12 cellular contexts compared by ENCODE assay signal in the genomic region with DNA sequence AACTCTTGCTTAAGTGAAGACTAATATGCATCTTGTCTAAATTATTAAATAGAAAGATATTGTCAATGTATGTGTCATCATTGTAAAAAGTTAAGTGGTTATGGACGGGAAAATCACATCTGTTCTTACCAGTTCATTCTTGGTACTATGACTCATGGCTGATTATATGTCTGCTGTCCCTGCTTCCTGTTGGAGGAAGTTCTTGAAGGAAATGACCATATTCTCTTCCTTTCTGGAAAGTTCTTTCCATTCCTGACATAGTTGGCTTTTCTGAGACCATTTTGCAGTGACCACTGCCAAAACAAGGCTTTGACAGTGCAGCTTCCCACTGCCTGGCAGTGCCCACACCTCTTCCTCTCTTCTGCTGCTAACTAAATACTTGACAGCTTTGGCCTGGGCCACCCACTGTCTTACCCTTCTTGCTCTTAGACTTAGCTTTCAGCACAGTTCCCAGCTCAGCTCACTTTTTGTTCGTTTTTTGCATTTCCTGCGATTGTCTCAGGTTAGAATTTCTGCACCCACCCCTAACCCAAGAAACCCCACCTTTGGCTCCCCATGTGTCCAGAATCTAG. TPM values are rescaled to one million over a fixed set of nuclear protein-coding genes. Genes with fewer than 3 reads are reported as not detected.
DNase-seq lines count a peak whose midpoint lies in the region; ATAC-seq and TF ChIP-seq lines count a peak whose summit lies in the region.
"Had no signal": no experiment of that assay in that cellular context is flagged by ENCODE, and none has a peak within 500 bp of the region (broad histone marks: within the 10 kb centered on the region; RNA-seq: fewer than 3 reads in every experiment).

No MANE protein-coding gene starts in this region.

- H3K27me3 ChIP-seq in SK-N-SH (ENCODE audit: insufficient read depth) (no peaks in the 10 kb centered on the region), smooth muscle cell (ENCODE audit: low read depth) (no peaks in the 10 kb centered on the region), testis (no peaks in the 10 kb centered on the region)

- peak in 1 of 2 experiments; percentile 89; a peak in 1 of 4 replicates for TF ChIP-seq EP300 in SK-N-SH (IDR thresholded peaks at IDR 0.05; ENCODE audit: borderline replicate concordance in 1 of 2, low read depth in 1 of 2, low read length in 1 of 2)

- H3K79me2 ChIP-seq in SK-N-SH (ENCODE audit: insufficient read depth) (no peaks in the 10 kb centered on the region), smooth muscle cell (ENCODE audit: low read depth) (no peaks in the 10 kb centered on the region)

- DNase-seq in activated CD4-positive, CD25-positive, alpha-beta regulatory T cell treated with anti-CD3 and anti-CD28 coated beads, Interleukin-2, amount 50 U/mL, for 72 hours, result no peak
- DNase-seq in SK-N-SH (no peak), fibroblast of the conjunctiva (ENCODE audit: low read depth) (peak; percentile 66), smooth muscle cell (lab: John Stamatoyannopoulos, UW; ENCODE audit: unreplicated experiment) (no peak), testis (no peak), NCI-H2107 treated with DMSO at 0.1 percent for 48 hours (lab: John Stamatoyannopoulos, UW; ENCODE audit: unreplicated experiment) (no peak)
- DNase-seq: activated T-cell treated with anti-CD3 and anti-CD28 coated beads, Interleukin-2, amount 50 U/mL, for 72 hours; SHP77 had no signal

- TF ChIP-seq POLR2A in testis (IDR thresholded peaks at IDR 0.05), result no peak

- H3F3A ChIP-seq in SK-N-SH (replicated peaks; ENCODE audit: insufficient read depth) (peaks cover 18% of the 10 kb centered on the region), smooth muscle cell (ENCODE audit: low read depth) (no peaks in the 10 kb centered on the region)

- CTCF ChIA-PET in SK-N-SH (lab: Yijun Ruan, JAX), result no interaction called here

- POLR2A ChIA-PET in SK-N-SH (lab: Yijun Ruan, JAX), result no interaction called here

- 58% methylated on average over 3 of the region's 3 CpGs for WGBS in SK-N-SH (ENCODE audit: low lambda C conversion rate)
- WGBS in smooth muscle cell (ENCODE audit: low lambda C conversion rate), result 66% methylated on average over 3 of the region's 3 CpGs
- WGBS in testis, 2 donors, result 78 to 91% methylated on average over 3 of the region's 3 CpGs

- no peak for TF ChIP-seq RAD21 in SK-N-SH (IDR thresholded peaks at IDR 0.05; ENCODE audit: low read length)

- H4K20me1 ChIP-seq in SK-N-SH (ENCODE audit: insufficient read depth) (no peaks in the 10 kb centered on the region), smooth muscle cell (ENCODE audit: low read depth) (no peaks in the 10 kb centered on the region)

- H3K4me1 ChIP-seq in SK-N-SH (ENCODE audit: control insufficient read depth in 1 of 2, insufficient read depth in 2 of 2, low read depth in 1 of 2, low read length in 1 of 2) (peaks cover 0 to 18% of the 10 kb centered on the region in 2 experiments; a peak in 2 of 4 replicates), smooth muscle cell (ENCODE audit: low read depth) (peaks cover 12% of the 10 kb centered on the region), testis (no peaks in the 10 kb centered on the region)

- H3K27ac ChIP-seq in SK-N-SH (ENCODE audit: low read depth in 2 of 2, low read length in 1 of 2), result peak overlapping the region; percentile 1 to 84; a peak in 3 of 4 replicates
- H3K27ac ChIP-seq in smooth muscle cell (ENCODE audit: low read depth), result peak overlapping the region; percentile 73
- H3K27ac ChIP-seq in testis, result no peak overlapping the region

- H3K36me3 ChIP-seq in SK-N-SH (replicated peaks in 1 of 2; ENCODE audit: control insufficient read depth in 1 of 2, insufficient read depth in 2 of 2, low read length in 1 of 2) (no peaks in the 10 kb centered on the region), smooth muscle cell (ENCODE audit: low read depth) (no peaks in the 10 kb centered on the region), testis (ENCODE audit: low read depth, missing control alignments) (no peaks in the 10 kb centered on the region)

- no peaks in the 10 kb centered on the region for H3K9me3 ChIP-seq in SK-N-SH
- no peaks in the 10 kb centered on the region for H3K9me3 ChIP-seq in smooth muscle cell (replicated peaks; ENCODE audit: low read depth)
- H3K9me3 ChIP-seq in testis, result no peaks in the 10 kb centered on the region

- no peak for TF ChIP-seq CTCF in SK-N-SH (IDR thresholded peaks at IDR 0.05)
- no peak for TF ChIP-seq CTCF in smooth muscle cell (IDR thresholded peaks at IDR 0.05; ENCODE audit: borderline replicate concordance, insufficient read depth, poor library complexity, severe bottlenecking)
- TF ChIP-seq CTCF in testis (IDR thresholded peaks at IDR 0.05), result no peak

- intact Hi-C loops in testis (cut with DNase I; ENCODE audit: low total_unique reads), result no loop called here

- ATAC-seq in activated CD4-positive, CD25-positive, alpha-beta regulatory T cell treated with anti-CD3 and anti-CD28 coated beads, Interleukin-2, amount 50 U/mL, for 24 hours, result peak; percentile 48 to 64
- no peak for ATAC-seq in GM18868 (IDR thresholded peaks at IDR 0.05; ENCODE audit: unreplicated experiment)
- ATAC-seq: sciatic nerve had no signal

- peak overlapping the region; percentile 6; the same call in 1 of the 2 replicates for H3K4me2 ChIP-seq in SK-N-SH
- peak overlapping the region; percentile 32 for H3K4me2 ChIP-seq in smooth muscle cell

- no peak overlapping the region for H3K4me3 ChIP-seq in SK-N-SH (ENCODE audit: low read depth in 2 of 2, low read length in 1 of 2)
- no peak overlapping the region for H3K4me3 ChIP-seq in smooth muscle cell
- no peak overlapping the region for H3K4me3 ChIP-seq in testis

- no peaks in the 10 kb centered on the region for H3K9me2 ChIP-seq in SK-N-SH

- H3K9ac ChIP-seq in SK-N-SH (peak overlapping the region; percentile 31; the same call in 1 of the 2 replicates), smooth muscle cell (ENCODE audit: low read depth) (no peak overlapping the region)

- H2AFZ ChIP-seq in SK-N-SH (ENCODE audit: low read depth), result peak overlapping the region; percentile 46; the same call in 1 of the 2 replicates
- H2AFZ ChIP-seq in smooth muscle cell (ENCODE audit: low read depth), result no peak overlapping the region

TF ChIP-seq in SK-N-SH, 30 proteins besides CTCF, POLR2A, EP300 and RAD21 (continues in another document):
- peak; percentile 70 for TF ChIP-seq NFIC (IDR thresholded peaks at IDR 0.05; ENCODE audit: borderline replicate concordance)
- TF ChIP-seq ELF1 (IDR thresholded peaks at IDR 0.05), result peak; percentile 57; the same call in 1 of the 2 replicates
- no peak for TF ChIP-seq MEF2A (IDR thresholded peaks at IDR 0.05; ENCODE audit: borderline replicate concordance, low read depth)
- peak; percentile 50; the same call in 1 of the 2 replicates for TF ChIP-seq SIN3A (IDR thresholded peaks at IDR 0.05; ENCODE audit: borderline replicate concordance, low read depth, low read length)
- TF ChIP-seq RXRA (IDR thresholded peaks at IDR 0.05; ENCODE audit: borderline replicate concordance, low read depth), result peak; percentile 78; the same call in 1 of the 2 replicates
- TF ChIP-seq CHD2 (IDR thresholded peaks at IDR 0.05; ENCODE audit: low read length, partially characterized antibody), result no peak
- peak; percentile 77; the same call in 1 of the 2 replicates for TF ChIP-seq TEAD4 (IDR thresholded peaks at IDR 0.05; ENCODE audit: borderline replicate concordance, insufficient read depth)
- no peak for TF ChIP-seq SMC3 (IDR thresholded peaks at IDR 0.05; ENCODE audit: low read depth, low read length)
- TF ChIP-seq, protein P1, sequence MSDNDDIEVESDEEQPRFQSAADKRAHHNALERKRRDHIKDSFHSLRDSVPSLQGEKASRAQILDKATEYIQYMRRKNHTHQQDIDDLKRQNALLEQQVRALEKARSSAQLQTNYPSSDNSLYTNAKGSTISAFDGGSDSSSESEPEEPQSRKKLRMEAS (IDR thresholded peaks at IDR 0.05; ENCODE audit: low read depth), result peak; percentile 92
- TF ChIP-seq, protein P2, sequence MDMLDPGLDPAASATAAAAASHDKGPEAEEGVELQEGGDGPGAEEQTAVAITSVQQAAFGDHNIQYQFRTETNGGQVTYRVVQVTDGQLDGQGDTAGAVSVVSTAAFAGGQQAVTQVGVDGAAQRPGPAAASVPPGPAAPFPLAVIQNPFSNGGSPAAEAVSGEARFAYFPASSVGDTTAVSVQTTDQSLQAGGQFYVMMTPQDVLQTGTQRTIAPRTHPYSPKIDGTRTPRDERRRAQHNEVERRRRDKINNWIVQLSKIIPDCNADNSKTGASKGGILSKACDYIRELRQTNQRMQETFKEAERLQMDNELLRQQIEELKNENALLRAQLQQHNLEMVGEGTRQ (IDR thresholded peaks at IDR 0.05; ENCODE audit: borderline replicate concordance, low read depth, low read length), result no peak
- TF ChIP-seq, protein P3, sequence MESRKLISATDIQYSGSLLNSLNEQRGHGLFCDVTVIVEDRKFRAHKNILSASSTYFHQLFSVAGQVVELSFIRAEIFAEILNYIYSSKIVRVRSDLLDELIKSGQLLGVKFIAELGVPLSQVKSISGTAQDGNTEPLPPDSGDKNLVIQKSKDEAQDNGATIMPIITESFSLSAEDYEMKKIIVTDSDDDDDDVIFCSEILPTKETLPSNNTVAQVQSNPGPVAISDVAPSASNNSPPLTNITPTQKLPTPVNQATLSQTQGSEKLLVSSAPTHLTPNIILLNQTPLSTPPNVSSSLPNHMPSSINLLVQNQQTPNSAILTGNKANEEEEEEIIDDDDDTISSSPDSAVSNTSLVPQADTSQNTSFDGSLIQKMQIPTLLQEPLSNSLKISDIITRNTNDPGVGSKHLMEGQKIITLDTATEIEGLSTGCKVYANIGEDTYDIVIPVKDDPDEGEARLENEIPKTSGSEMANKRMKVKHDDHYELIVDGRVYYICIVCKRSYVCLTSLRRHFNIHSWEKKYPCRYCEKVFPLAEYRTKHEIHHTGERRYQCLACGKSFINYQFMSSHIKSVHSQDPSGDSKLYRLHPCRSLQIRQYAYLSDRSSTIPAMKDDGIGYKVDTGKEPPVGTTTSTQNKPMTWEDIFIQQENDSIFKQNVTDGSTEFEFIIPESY (IDR thresholded peaks at IDR 0.05; ENCODE audit: borderline replicate concordance, low read depth), result no peak
- no peak for TF ChIP-seq EZH2phosphoT487 (IDR thresholded peaks at IDR 0.05; ENCODE audit: borderline replicate concordance, low read depth)

RNA-seq across cellular contexts. Expression of a gene that starts 13.2 kb away (rescaled TPM):
- not detected in 2 replicates for polyA plus RNA-seq in SK-N-SH (2012; rRNA removed)
- not detected in 2 replicates for polyA plus RNA-seq in SK-N-SH (2012; cell fraction: cytosol; rRNA removed)
- 0.12 TPM in 1 of 2 replicates, not detected in the other for polyA plus RNA-seq in SK-N-SH (2012; cell fraction: nucleus; rRNA removed)
- total RNA-seq in smooth muscle cell, result not detected in 2 replicates
- polyA plus RNA-seq in smooth muscle cell, result not detected in 2 replicates
- not detected for total RNA-seq in testis
- not detected for polyA plus RNA-seq in testis (ENCODE audit: insufficient read depth, low read depth, low replicate concordance)
- total RNA-seq: activated T-cell treated with anti-CD3 and anti-CD28 coated beads, Interleukin-2, amount 50 U/mL, for 72 hours; sciatic nerve; ureter had no signal

RNA-seq across cellular contexts. Expression of a gene that starts 15.4 kb away (rescaled TPM):
- polyA plus RNA-seq in SK-N-SH (2012; rRNA removed) (0.05 TPM in 1 of 2 replicates, not detected in the other), smooth muscle cell (0.08 TPM in 1 of 2 replicates, not detected in the other), testis (ENCODE audit: insufficient read depth, low read depth, low replicate concordance) (not detected)
- not detected in 2 replicates for polyA plus RNA-seq in SK-N-SH (2012; cell fraction: cytosol; rRNA removed)
- polyA plus RNA-seq in SK-N-SH (2012; cell fraction: nucleus; rRNA removed), result 0.04 TPM in 1 of 2 replicates, not detected in the other
- total RNA-seq in smooth muscle cell (not detected in 2 replicates), testis (not detected)
- total RNA-seq: activated T-cell treated with anti-CD3 and anti-CD28 coated beads, Interleukin-2, amount 50 U/mL, for 72 hours; sciatic nerve; ureter had no signal

Comparison
In these comparisons a context has a peak if more than half of its experiments do, and no peak if none do; other contexts are left out.
1. H3K27ac ChIP-seq: peak in SK-N-SH (2 of 2) and smooth muscle cell (single experiment); none in testis (0 of 2).